In the genomic region with DNA sequence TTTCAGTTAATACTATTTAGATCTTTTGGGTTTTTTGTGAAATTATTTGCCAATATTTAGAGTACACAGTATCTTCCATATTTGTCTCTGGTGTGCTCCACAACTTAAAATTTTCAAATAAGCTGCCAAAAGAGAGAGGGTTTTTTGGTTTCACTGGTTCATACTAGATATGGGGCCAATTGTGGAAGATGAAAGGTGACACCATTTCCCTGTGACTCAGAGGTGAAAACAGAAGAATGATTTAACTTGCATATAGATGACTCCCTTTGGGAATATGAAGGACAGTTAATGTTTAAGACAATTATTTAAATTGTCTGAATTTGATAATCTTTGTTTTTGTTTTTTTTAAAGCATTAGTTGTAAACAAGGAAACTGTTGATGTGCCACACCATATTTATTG, we compare ENCODE assay signal across 21 cellular contexts. TPM values are rescaled to one million over a fixed set of nuclear protein-coding genes. Genes with fewer than 3 reads are reported as not detected.
A peak's percentile ranks its signal among the peaks of the same experiment; 100 is the strongest.
DNase-seq lines count a peak whose midpoint lies in the region; ATAC-seq and TF ChIP-seq lines count a peak whose summit lies in the region.
"Had no signal": no experiment of that assay in that cellular context is flagged by ENCODE, and none has a peak within 500 bp of the region (broad histone marks: within the 10 kb centered on the region; RNA-seq: fewer than 3 reads in every experiment).

No MANE protein-coding gene starts in this region.

- H3K4me1 Mint-ChIP-seq in CD4-positive, alpha-beta T cell (ENCODE audit: low read depth) = peaks cover 53% of the 10 kb centered on the region
- H3K4me1 Mint-ChIP-seq in T-helper 17 cell = peaks cover 18% of the 10 kb centered on the region

- no peaks in the 10 kb centered on the region for H3K27me3 ChIP-seq in CD4-positive, alpha-beta T cell (ENCODE audit: control insufficient read depth, insufficient read depth, low read length)
- H3K27me3 ChIP-seq in psoas muscle (ENCODE audit: insufficient read depth in 3 of 3, low read length in 2 of 3) = no peaks in the 10 kb centered on the region
- H3K27me3 ChIP-seq: gastrocnemius medialis had no signal

- no peak overlapping the region for H3K27ac ChIP-seq in CD4-positive, alpha-beta T cell (ENCODE audit: low read depth, low read length)
- no peak overlapping the region for H3K27ac ChIP-seq in psoas muscle
- H3K27ac ChIP-seq: gastrocnemius medialis had no signal

- H3K27me3 Mint-ChIP-seq in CD4-positive, alpha-beta T cell = no peaks in the 10 kb centered on the region
- no peaks in the 10 kb centered on the region for H3K27me3 Mint-ChIP-seq in T-helper 17 cell
- H3K27me3 Mint-ChIP-seq: activated T-cell treated with anti-CD3 and anti-CD28 coated beads, Interleukin-2, amount 50 U/mL, for 24 hours had no signal

- H3K4me3 ChIP-seq in fibroblast of pulmonary artery (replicated peaks; ENCODE audit: low read depth, low read length) (no peak overlapping the region), psoas muscle (no peak overlapping the region)
- H3K4me3 ChIP-seq: gastrocnemius medialis, mucosa of descending colon had no signal

- H3K36me3 ChIP-seq in psoas muscle (ENCODE audit: insufficient read depth in 1 of 2, low read depth in 1 of 2) = peaks cover 2 to 20% of the 10 kb centered on the region in 2 donors
- H3K36me3 ChIP-seq: gastrocnemius medialis had no signal

- no peak for ATAC-seq in CD4-positive, alpha-beta T cell (ENCODE audit: poor library complexity)
- ATAC-seq in T-helper 17 cell = no peak
- no peak for ATAC-seq in psoas muscle
- ATAC-seq in HG03565 (IDR thresholded peaks at IDR 0.05; ENCODE audit: unreplicated experiment) = no peak
- ATAC-seq in HG02852 (IDR thresholded peaks at IDR 0.05; ENCODE audit: unreplicated experiment) = no peak
- ATAC-seq in GM21515 (IDR thresholded peaks at IDR 0.05; ENCODE audit: unreplicated experiment) = no peak
- ATAC-seq: gastrocnemius medialis, mucosa of descending colon, Panc1 had no signal

- POLR2A ChIA-PET in CD4-positive, alpha-beta T cell (lab: Charles Lee) = interaction anchor here (0.8 to 3.9 kb wide), 3 partner anchors 37 to 41 kb away, joined by 4 to 68 read pairs (median 4); a partner anchor contains a TSS

- H3K9me3 Mint-ChIP-seq in CD4-positive, alpha-beta T cell = peaks cover 6% of the 10 kb centered on the region

- peak overlapping the region; percentile 91 for H3K27ac Mint-ChIP-seq in CD4-positive, alpha-beta T cell
- H3K27ac Mint-ChIP-seq in T-helper 17 cell = peak overlapping the region; percentile 90

- H3K9me3 ChIP-seq in CD4-positive, alpha-beta T cell (ENCODE audit: control insufficient read depth, low read length) = no peaks in the 10 kb centered on the region
- peaks cover 2% of the 10 kb centered on the region for H3K9me3 ChIP-seq in T-helper 17 cell (ENCODE audit: control insufficient read depth, low read length, poor library complexity, severe bottlenecking)
- H3K9me3 ChIP-seq in psoas muscle = no peaks in the 10 kb centered on the region
- H3K9me3 ChIP-seq: gastrocnemius medialis, mucosa of descending colon had no signal

- H3K36me3 Mint-ChIP-seq in CD4-positive, alpha-beta T cell (ENCODE audit: low read depth) = peaks cover 33% of the 10 kb centered on the region
- peaks cover 5% of the 10 kb centered on the region for H3K36me3 Mint-ChIP-seq in T-helper 17 cell (ENCODE audit: low read depth)

- TF ChIP-seq CTCF in CD4-positive, alpha-beta T cell (IDR thresholded peaks at IDR 0.05) = no peak
- no peak for TF ChIP-seq CTCF in fibroblast of pulmonary artery (IDR thresholded peaks at IDR 0.05; ENCODE audit: low read length, missing control alignments)
- TF ChIP-seq CTCF in psoas muscle (IDR thresholded peaks at IDR 0.05) = no peak

- intact Hi-C loops in CD4-positive, alpha-beta T cell (cut with DNase I, micrococcal nuclease) = loop anchor here in 1 of 2 experiments (2.0 kb wide), 1 partner anchor 35 kb away; no protein-coding TSS in a partner anchor
- intact Hi-C loops in psoas muscle (cut with DNase I) = no loop called here

- CTCF ChIA-PET in CD4-positive, alpha-beta T cell (lab: Charles Lee) = no interaction called here

- DNase-seq in CD4-positive, alpha-beta T cell = no peak
- DNase-seq in HCEC 1CT (peak; percentile 47), T-helper 17 cell (no peak), fibroblast of pulmonary artery (ENCODE audit: low read depth) (peak; percentile 20), psoas muscle (no peak)
- DNase-seq: ACHN; activated CD4-positive, alpha-beta T cell treated with anti-CD3 and anti-CD28 coated beads, Interleukin-2, amount 50 U/mL, for 4 hours; activated T-cell treated with anti-CD3 and anti-CD28 coated beads, Interleukin-2, amount 50 U/mL, for 24 hours; caudate nucleus; effector CD4-positive, alpha-beta T cell; gastrocnemius medialis; left colon; mucosa of descending colon; NCI-H1092 treated with DMSO at 0.1 percent for 48 hours; NCI-H748 treated with DMSO at 0.1 percent for 48 hours; occipital lobe; stimulated activated CD4-positive, alpha-beta T cell treated with anti-CD3 and anti-CD28 coated beads, Interleukin-2, amount 100 ng/mL, for 48 hours had no signal

- no peak overlapping the region for H3K4me3 Mint-ChIP-seq in CD4-positive, alpha-beta T cell
- no peak overlapping the region for H3K4me3 Mint-ChIP-seq in T-helper 17 cell
- H3K4me3 Mint-ChIP-seq: activated T-cell treated with anti-CD3 and anti-CD28 coated beads, Interleukin-2, amount 50 U/mL, for 24 hours had no signal

- H3K4me1 ChIP-seq in psoas muscle = no peaks in the 10 kb centered on the region
- H3K4me1 ChIP-seq: gastrocnemius medialis had no signal

RNA-seq across cellular contexts. Expression of a gene that starts 37.5 kb away (rescaled TPM):
- total RNA-seq in CD4-positive, alpha-beta T cell = 100 to 1,000 TPM; 234 to 254 TPM
- total RNA-seq in T-helper 17 cell (100 to 1,000 TPM; 467 to 499 TPM), psoas muscle (10 to 100 TPM; 27.6 to 49.9 (median 41.9) TPM)
- 10 to 100 TPM; 29.7 to 80.6 (median 36.1) TPM for polyA plus RNA-seq in psoas muscle

Comparison
In these comparisons a context has a peak if more than half of its experiments do, and no peak if none do; other contexts are left out.
1. DNase-seq: peak in HCEC 1CT (single experiment) and fibroblast of pulmonary artery (single experiment); none in CD4-positive, alpha-beta T cell (0 of 10), T-helper 17 cell (0 of 3) and psoas muscle (0 of 2).
2. RNA of a gene that starts 37.5 kb away (total RNA-seq): 467 to 499 TPM in T-helper 17 cell and 234 to 254 TPM in CD4-positive, alpha-beta T cell; 27.6 to 49.9 TPM in psoas muscle; every median in the first group is over 4 times any median in the second.